In genomic region chr18:4007846-4008245, GRCh38 we compare ENCODE assay signal across 7 cellular contexts.
"Had no signal": no experiment of that assay in that cellular context is flagged by ENCODE, and none has a peak within 500 bp of the region (broad histone marks: within the 10 kb centered on the region; RNA-seq: fewer than 3 reads in every experiment).

No MANE protein-coding gene starts in this region.

- FAIRE-seq: G401.6, GM12891, GM12892, GM18507, GM19239 had no signal

- DNase-seq: GDM1, GF-D8 had no signal
